In the genomic region with DNA sequence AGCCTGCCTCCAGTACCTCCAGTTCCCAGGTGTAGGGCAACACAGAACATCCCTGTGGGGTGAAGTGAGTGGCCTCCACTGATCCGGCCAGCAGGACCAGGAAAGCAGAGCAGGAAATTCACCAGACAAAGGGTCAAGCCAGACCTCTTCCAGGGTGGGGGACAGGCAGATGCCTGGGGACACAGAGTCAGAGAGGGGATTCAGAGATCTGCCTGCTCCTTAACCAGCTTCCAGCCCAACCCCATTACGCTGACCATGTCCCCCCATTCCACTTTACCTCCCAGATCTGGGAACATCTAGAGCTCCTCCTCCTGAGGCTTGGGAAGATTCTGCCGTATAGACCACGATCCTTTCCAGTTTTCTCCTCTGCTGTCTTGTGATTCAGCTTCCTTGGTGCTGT, we compare ENCODE assay signal across 39 cellular contexts.
"Had no signal": no experiment of that assay in that cellular context is flagged by ENCODE, and none has a peak within 500 bp of the region (broad histone marks: within the 10 kb centered on the region; RNA-seq: fewer than 3 reads in every experiment).

No MANE protein-coding gene starts in this region.

- H3K4me1 Mint-ChIP-seq: activated B cell treated with CpG ODN at 0.5 μM for 24 hours; activated CD4-positive, alpha-beta T cell treated with anti-CD3 and anti-CD28 coated beads, Interleukin-2, amount 10 ng/mL, durations not matched to agents 24 days and 14 days; activated naive CD8-positive, alpha-beta T cell treated with anti-CD3 and anti-CD28 coated beads for 36 hours; activated T-helper 17 cell treated with anti-CD3 and anti-CD28 coated beads, Interleukin-2, amount 50 U/mL, for 72 hours; central memory CD8-positive, alpha-beta T cell had no signal

- H3K36me3 ChIP-seq: adrenal gland, ascending aorta, brain microvascular endothelial cell, breast epithelium had no signal

- H3K27ac Mint-ChIP-seq: activated B cell treated with CpG ODN at 0.5 μM for 24 hours; activated CD4-positive, alpha-beta memory T cell treated with anti-CD3 and anti-CD28 coated beads for 36 hours; activated CD4-positive, alpha-beta T cell treated with anti-CD3 and anti-CD28 coated beads, Interleukin-2, amount 10 ng/mL, durations not matched to agents 24 days and 14 days; activated CD8-positive, alpha-beta T cell treated with anti-CD3 and anti-CD28 coated beads for 36 hours; activated naive CD4-positive, alpha-beta T cell treated with anti-CD3 and anti-CD28 coated beads for 36 hours; activated naive CD4-positive, alpha-beta T cell treated with anti-CD3 and anti-CD28 coated beads, Interleukin-2, amount 50 U/mL, for 72 hours; activated naive CD8-positive, alpha-beta T cell treated with anti-CD3 and anti-CD28 coated beads for 36 hours; activated T-cell treated with anti-CD3 and anti-CD28 coated beads, Interleukin-2, amount 50 U/mL, for 72 hours; activated T-helper 1 cell treated with anti-CD3 and anti-CD28 coated beads, Interleukin-12 subunit alpha, Interleukin-12 subunit beta, Interleukin-2, Interleukin-4 antibody, amounts not matched to agents 30 ng/mL and 10 ng/mL and 1 ng/mL, durations not matched to agents 14 hours and 24 hours and 36 hours; activated T-helper 17 cell treated with anti-CD3 and anti-CD28 coated beads, Interleukin-2, amount 50 U/mL, for 72 hours; T-helper 1 cell treated with Interleukin-12 subunit alpha and Interleukin-12 subunit beta and Interleukin-4 antibody, amounts not matched to agents 30 μg/mL and 1 μg/mL, for 36 hours; T-helper 2 cell treated with Interferon-gamma antibody and Interleukin-4, amounts not matched to agents 5 μg/mL and 100 μg/mL, for 36 hours had no signal

- H3K27me3 ChIP-seq: adrenal gland, ascending aorta, body of pancreas, brain microvascular endothelial cell had no signal

- ATAC-seq: activated CD8-positive, alpha-beta T cell treated with anti-CD3 and anti-CD28 coated beads for 36 hours; activated naive CD4-positive, alpha-beta T cell treated with anti-CD3 and anti-CD28 coated beads, Interleukin-2, amount 50 U/mL, for 72 hours; activated T-cell treated with anti-CD3 and anti-CD28 coated beads, Interleukin-2, amount 50 U/mL, for 4 hours; activated T-cell treated with anti-CD3 and anti-CD28 coated beads, Interleukin-2, amount 50 U/mL, for 72 hours; activated T-helper 17 cell treated with anti-CD3 and anti-CD28 coated beads, Interleukin-2, amount 50 U/mL, for 72 hours; body of pancreas had no signal

- H3K27me3 Mint-ChIP-seq: activated B cell treated with CpG ODN at 0.5 μM for 24 hours; activated CD4-positive, alpha-beta memory T cell treated with anti-CD3 and anti-CD28 coated beads for 36 hours; activated CD4-positive, alpha-beta T cell treated with anti-CD3 and anti-CD28 coated beads, Interleukin-2, amount 10 ng/mL, durations not matched to agents 24 days and 14 days; activated CD8-positive, alpha-beta T cell treated with anti-CD3 and anti-CD28 coated beads for 36 hours; activated naive CD8-positive, alpha-beta T cell treated with anti-CD3 and anti-CD28 coated beads for 36 hours; activated T-helper 17 cell treated with anti-CD3 and anti-CD28 coated beads, Interleukin-2, amount 50 U/mL, for 72 hours; central memory CD8-positive, alpha-beta T cell had no signal

- H3K36me3 Mint-ChIP-seq: activated CD4-positive, alpha-beta memory T cell treated with anti-CD3 and anti-CD28 coated beads for 36 hours; activated naive CD4-positive, alpha-beta T cell treated with anti-CD3 and anti-CD28 coated beads, Interleukin-2, amount 50 U/mL, for 72 hours; activated naive CD8-positive, alpha-beta T cell treated with anti-CD3 and anti-CD28 coated beads for 36 hours had no signal

- H3K4me1 ChIP-seq: adrenal gland, ascending aorta, body of pancreas, breast epithelium had no signal

- H3K27ac ChIP-seq: adrenal gland, ascending aorta, body of pancreas, brain microvascular endothelial cell, breast epithelium, VCaP had no signal

- H3K4me3 Mint-ChIP-seq: activated B cell treated with CpG ODN at 0.5 μM for 24 hours; activated CD4-positive, alpha-beta memory T cell treated with anti-CD3 and anti-CD28 coated beads for 36 hours; activated CD4-positive, alpha-beta T cell treated with anti-CD3 and anti-CD28 coated beads, Interleukin-2, amount 10 ng/mL, durations not matched to agents 24 days and 14 days; activated CD8-positive, alpha-beta T cell treated with anti-CD3 and anti-CD28 coated beads for 36 hours; activated naive CD4-positive, alpha-beta T cell treated with anti-CD3 and anti-CD28 coated beads for 36 hours; activated naive CD8-positive, alpha-beta T cell treated with anti-CD3 and anti-CD28 coated beads for 36 hours; activated T-cell treated with anti-CD3 and anti-CD28 coated beads, Interleukin-2, amount 50 U/mL, for 4 hours; activated T-cell treated with anti-CD3 and anti-CD28 coated beads, Interleukin-2, amount 50 U/mL, for 72 hours; activated T-helper 1 cell treated with anti-CD3 and anti-CD28 coated beads, Interleukin-12 subunit alpha, Interleukin-12 subunit beta, Interleukin-2, Interleukin-4 antibody, amounts not matched to agents 30 ng/mL and 10 ng/mL and 1 ng/mL, durations not matched to agents 14 hours and 24 hours and 36 hours; activated T-helper 17 cell treated with anti-CD3 and anti-CD28 coated beads, Interleukin-2, amount 50 U/mL, for 72 hours; central memory CD8-positive, alpha-beta T cell; T-helper 1 cell treated with Interleukin-12 subunit alpha and Interleukin-12 subunit beta and Interleukin-4 antibody, amounts not matched to agents 30 μg/mL and 1 μg/mL, for 36 hours; T-helper 2 cell treated with Interferon-gamma antibody and Interleukin-4, amounts not matched to agents 5 μg/mL and 100 μg/mL, for 36 hours had no signal

- H3K9me3 ChIP-seq: adrenal gland, ascending aorta, body of pancreas, breast epithelium had no signal

- H3K9me3 Mint-ChIP-seq: activated B cell treated with CpG ODN at 0.5 μM for 24 hours; activated CD4-positive, alpha-beta memory T cell treated with anti-CD3 and anti-CD28 coated beads for 36 hours; activated CD4-positive, alpha-beta T cell treated with anti-CD3 and anti-CD28 coated beads, Interleukin-2, amount 10 ng/mL, durations not matched to agents 24 days and 14 days; activated CD8-positive, alpha-beta T cell treated with anti-CD3 and anti-CD28 coated beads for 36 hours; activated naive CD4-positive, alpha-beta T cell treated with anti-CD3 and anti-CD28 coated beads for 36 hours; activated naive CD4-positive, alpha-beta T cell treated with anti-CD3 and anti-CD28 coated beads, Interleukin-2, amount 50 U/mL, for 72 hours; activated naive CD8-positive, alpha-beta T cell treated with anti-CD3 and anti-CD28 coated beads for 36 hours; activated T-cell treated with anti-CD3 and anti-CD28 coated beads, Interleukin-2, amount 50 U/mL, for 4 hours; activated T-cell treated with anti-CD3 and anti-CD28 coated beads, Interleukin-2, amount 50 U/mL, for 72 hours; activated T-helper 1 cell treated with anti-CD3 and anti-CD28 coated beads, Interleukin-12 subunit alpha, Interleukin-12 subunit beta, Interleukin-2, Interleukin-4 antibody, amounts not matched to agents 30 ng/mL and 10 ng/mL and 1 ng/mL, durations not matched to agents 14 hours and 24 hours and 36 hours; activated T-helper 17 cell treated with anti-CD3 and anti-CD28 coated beads, Interleukin-2, amount 50 U/mL, for 72 hours; central memory CD8-positive, alpha-beta T cell; T-helper 1 cell treated with Interleukin-12 subunit alpha and Interleukin-12 subunit beta and Interleukin-4 antibody, amounts not matched to agents 30 μg/mL and 1 μg/mL, for 36 hours; T-helper 2 cell treated with Interferon-gamma antibody and Interleukin-4, amounts not matched to agents 5 μg/mL and 100 μg/mL, for 36 hours had no signal

- H3K4me3 ChIP-seq: adrenal gland, ascending aorta, body of pancreas, breast epithelium had no signal

- DNase-seq: activated B cell treated with CpG ODN at 0.5 μM for 24 hours; activated CD4-positive, alpha-beta memory T cell treated with anti-CD3 and anti-CD28 coated beads for 36 hours; activated CD4-positive, alpha-beta T cell treated with anti-CD3 and anti-CD28 coated beads for 4 hours; activated CD4-positive, alpha-beta T cell treated with anti-CD3 and anti-CD28 coated beads, Interleukin-2, amount 10 ng/mL, durations not matched to agents 24 days and 14 days; activated CD4-positive, alpha-beta T cell treated with anti-CD3 and anti-CD28 coated beads, Interleukin-2, amount 50 U/mL, for 1 hour; activated CD4-positive, alpha-beta T cell treated with anti-CD3 and anti-CD28 coated beads, Interleukin-2, amount 50 U/mL, for 4 hours; activated CD4-positive, CD25-positive, alpha-beta regulatory T cell treated with anti-CD3 and anti-CD28 coated beads, Interleukin-2, amount 50 U/mL, for 72 hours; activated CD8-positive, alpha-beta memory T cell treated with anti-CD3 and anti-CD28 coated beads, Interleukin-2, amount 50 U/mL, for 4 hours; activated CD8-positive, alpha-beta T cell treated with anti-CD3 and anti-CD28 coated beads for 36 hours; activated effector memory CD4-positive, alpha-beta T cell treated with anti-CD3 and anti-CD28 coated beads, Interleukin-2, amount 50 U/mL, for 16 hours; activated gamma-delta T cell treated with Interleukin-2 at 50 U/mL for 16 hours; activated naive CD4-positive, alpha-beta T cell; activated naive CD4-positive, alpha-beta T cell treated with anti-CD3 and anti-CD28 coated beads for 36 hours; activated naive CD4-positive, alpha-beta T cell treated with anti-CD3 and anti-CD28 coated beads, Interleukin-2, amount 50 U/mL, for 16 hours; activated naive CD8-positive, alpha-beta T cell treated with anti-CD3 and anti-CD28 coated beads for 36 hours; activated T-cell treated with anti-CD3 and anti-CD28 coated beads for 4 hours; activated T-cell treated with anti-CD3 and anti-CD28 coated beads, Interleukin-2, amount 50 U/mL, for 1 hour; activated T-cell treated with anti-CD3 and anti-CD28 coated beads, Interleukin-2, amount 50 U/mL, for 4 hours; activated T-cell treated with anti-CD3 and anti-CD28 coated beads, Interleukin-2, amount 50 U/mL, for 72 hours; adrenal gland; amygdala; anterior cingulate cortex; body of pancreas; brain microvascular endothelial cell; caudate nucleus; cerebellar nuclear complex; T-helper 1 cell; T-helper 2 cell; T-helper 9 cell had no signal

- FAIRE-seq: TTC549 had no signal
